ENCODE assay signal across 9 cellular contexts in genomic region chr12:108856170-108856427, GRCh38. TPM values are rescaled to one million over a fixed set of nuclear protein-coding genes. Genes with fewer than 3 reads are reported as not detected.
DNase-seq lines count a peak whose midpoint lies in the region; ATAC-seq, FAIRE-seq and TF ChIP-seq lines count a peak whose summit lies in the region.
"Had no signal": no experiment of that assay in that cellular context is flagged by ENCODE, and none has a peak within 500 bp of the region (broad histone marks: within the 10 kb centered on the region; RNA-seq: fewer than 3 reads in every experiment).

No MANE protein-coding gene starts in this region.

- H3K9me3 ChIP-seq in astrocyte (ENCODE audit: insufficient read depth, low read depth, low read length) (peaks cover 2% of the 10 kb centered on the region), left lung (no peaks in the 10 kb centered on the region)

- peak overlapping the region; percentile 100 for H3K9ac ChIP-seq in astrocyte (ENCODE audit: low read length)

- TF ChIP-seq CTCF in astrocyte (IDR thresholded peaks at IDR 0.05; ENCODE audit: insufficient read depth, low read depth, low read length) (no peak), left lung (IDR thresholded peaks at IDR 0.05) (no peak)

- H3K4me3 Mint-ChIP-seq in T-helper 1 cell treated with Interleukin-12 subunit alpha and Interleukin-12 subunit beta and Interleukin-4 antibody, amounts not matched to agents 30 μg/mL and 1 μg/mL, for 36 hours, result peak overlapping the region; percentile 84
- H3K4me3 Mint-ChIP-seq in astrocyte (ENCODE audit: unreplicated experiment), result peak overlapping the region; percentile 97

- H3K4me1 Mint-ChIP-seq in T-helper 1 cell treated with Interleukin-12 subunit alpha and Interleukin-12 subunit beta and Interleukin-4 antibody, amounts not matched to agents 30 μg/mL and 1 μg/mL, for 36 hours (ENCODE audit: low read depth), result peaks cover 41% of the 10 kb centered on the region
- peaks cover 50% of the 10 kb centered on the region for H3K4me1 Mint-ChIP-seq in astrocyte (ENCODE audit: low read depth, unreplicated experiment)

- H3K36me3 ChIP-seq in astrocyte (ENCODE audit: insufficient read depth, low read length) (peaks cover 9% of the 10 kb centered on the region), left lung (no peaks in the 10 kb centered on the region)

- H3K27me3 ChIP-seq in astrocyte (ENCODE audit: insufficient read depth, low read length), result no peaks in the 10 kb centered on the region
- H3K27me3 ChIP-seq in left lung, result no peaks in the 10 kb centered on the region

- no peak overlapping the region for H2AFZ ChIP-seq in astrocyte (ENCODE audit: low read depth, low read length)

- peak overlapping the region; percentile 100 for H3K4me2 ChIP-seq in astrocyte (ENCODE audit: low read length)

- ATAC-seq in left lung (no peak), HG03025 (IDR thresholded peaks at IDR 0.05; ENCODE audit: low FRiP score, unreplicated experiment) (no peak)

- peaks cover 6% of the 10 kb centered on the region for H3K9me3 Mint-ChIP-seq in T-helper 1 cell treated with Interleukin-12 subunit alpha and Interleukin-12 subunit beta and Interleukin-4 antibody, amounts not matched to agents 30 μg/mL and 1 μg/mL, for 36 hours
- peaks cover 3% of the 10 kb centered on the region for H3K9me3 Mint-ChIP-seq in astrocyte (ENCODE audit: unreplicated experiment)

- no peak for FAIRE-seq in astrocyte (lab: Jason Lieb, UNC)
- FAIRE-seq: A204.1 had no signal

- no peaks in the 10 kb centered on the region for H4K20me1 ChIP-seq in astrocyte (ENCODE audit: insufficient read depth, low read length)

- H3K27me3 Mint-ChIP-seq in T-helper 1 cell treated with Interleukin-12 subunit alpha and Interleukin-12 subunit beta and Interleukin-4 antibody, amounts not matched to agents 30 μg/mL and 1 μg/mL, for 36 hours (ENCODE audit: low read depth), result peaks cover 8% of the 10 kb centered on the region
- no peaks in the 10 kb centered on the region for H3K27me3 Mint-ChIP-seq in astrocyte (ENCODE audit: low read depth, unreplicated experiment)

- H3K4me3 ChIP-seq in astrocyte (ENCODE audit: insufficient read depth, low read depth, low read length) (peak overlapping the region; percentile 99), left lung (peak overlapping the region; percentile 54 to 82)

- peaks cover 23% of the 10 kb centered on the region for H3K36me3 Mint-ChIP-seq in T-helper 1 cell treated with Interleukin-12 subunit alpha and Interleukin-12 subunit beta and Interleukin-4 antibody, amounts not matched to agents 30 μg/mL and 1 μg/mL, for 36 hours (ENCODE audit: low read depth)
- H3K36me3 Mint-ChIP-seq in astrocyte (ENCODE audit: low read depth, unreplicated experiment), result peaks cover 3% of the 10 kb centered on the region

- peaks cover 62% of the 10 kb centered on the region for H3K79me2 ChIP-seq in astrocyte (ENCODE audit: insufficient read depth, low read length)

- intact Hi-C loops in left lung (cut with DNase I), result no loop called here

- H3K27ac ChIP-seq in astrocyte (ENCODE audit: low read depth, low read length) (peak overlapping the region; percentile 100), left lung (peak overlapping the region; percentile 88 to 92), temporal lobe (ENCODE audit: low read depth, low read length) (peak overlapping the region; percentile 83)

- H3K4me1 ChIP-seq in astrocyte (ENCODE audit: insufficient read depth, low read length) (peaks cover 58% of the 10 kb centered on the region), left lung (peaks cover 57 to 87% of the 10 kb centered on the region in 2 donors)

- H3K27ac Mint-ChIP-seq in T-helper 1 cell treated with Interleukin-12 subunit alpha and Interleukin-12 subunit beta and Interleukin-4 antibody, amounts not matched to agents 30 μg/mL and 1 μg/mL, for 36 hours, result peak overlapping the region; percentile 82
- peak overlapping the region; percentile 99 for H3K27ac Mint-ChIP-seq in astrocyte (ENCODE audit: unreplicated experiment)

- DNase-seq in T-helper 1 cell, result no peak
- peak; percentile 59 for DNase-seq in astrocyte (ENCODE audit: low read depth)
- DNase-seq in left lung, result no peak
- no peak for DNase-seq in NCI-H146 (lab: John Stamatoyannopoulos, UW)
- DNase-seq in C1 segment of cervical spinal cord (lab: John Stamatoyannopoulos, UW), result no peak

RNA-seq across cellular contexts. Expression of gene SSH1, which starts 1.3 kb away (rescaled TPM):
- total RNA-seq in astrocyte, result 64.6 and 75.9 TPM in 2 replicates
- 10 to 100 TPM; 43.5 to 48.8 TPM for total RNA-seq in left lung
- 6.6 TPM for total RNA-seq in temporal lobe

RNA-seq across cellular contexts. Expression of gene DAO, which starts 23.8 kb away (rescaled TPM):
- total RNA-seq in astrocyte, result not detected in 2 replicates
- total RNA-seq in left lung, result not detected
- total RNA-seq in temporal lobe, result not detected
